ENCODE assay signal across 1 cellular context in genomic region chr5:87746891-87747366, GRCh38.
TF ChIP-seq lines count a peak whose summit lies in the region.

No MANE protein-coding gene starts in this region.

TF ChIP-seq in H1, 55 proteins besides CTCF, POLR2A, EP300 and RAD21:
- TF ChIP-seq E2F6 (IDR thresholded peaks at IDR 0.05) (no peak), SP1 (IDR thresholded peaks at IDR 0.05; ENCODE audit: low read depth, low read length) (no peak), NANOG (IDR thresholded peaks at IDR 0.05; ENCODE audit: insufficient read depth, low read depth, low read length, poor library complexity, severe bottlenecking) (no peak), RBBP5 (IDR thresholded peaks at IDR 0.05; ENCODE audit: borderline replicate concordance, low read depth, low read length) (no peak), MAFK (IDR thresholded peaks at IDR 0.05; ENCODE audit: low read depth, low read length) (no peak), KDM1A (IDR thresholded peaks at IDR 0.05; ENCODE audit: borderline replicate concordance, low read length) (no peak), SRF (IDR thresholded peaks at IDR 0.05; ENCODE audit: low read depth, low read length) (no peak), EGR1 (IDR thresholded peaks at IDR 0.05; ENCODE audit: borderline replicate concordance, low read depth, low read length) (no peak), BRCA1 (IDR thresholded peaks at IDR 0.05; ENCODE audit: low read depth, low read length) (no peak), RNF2 (IDR thresholded peaks at IDR 0.05; ENCODE audit: borderline replicate concordance, low read depth, low read length, missing control alignments, poor library complexity, severe bottlenecking) (no peak), TEAD4 (IDR thresholded peaks at IDR 0.05; ENCODE audit: low read depth, low read length) (no peak)
